Comparison of ENCODE assay signal across 8 cellular contexts in the genomic region with DNA sequence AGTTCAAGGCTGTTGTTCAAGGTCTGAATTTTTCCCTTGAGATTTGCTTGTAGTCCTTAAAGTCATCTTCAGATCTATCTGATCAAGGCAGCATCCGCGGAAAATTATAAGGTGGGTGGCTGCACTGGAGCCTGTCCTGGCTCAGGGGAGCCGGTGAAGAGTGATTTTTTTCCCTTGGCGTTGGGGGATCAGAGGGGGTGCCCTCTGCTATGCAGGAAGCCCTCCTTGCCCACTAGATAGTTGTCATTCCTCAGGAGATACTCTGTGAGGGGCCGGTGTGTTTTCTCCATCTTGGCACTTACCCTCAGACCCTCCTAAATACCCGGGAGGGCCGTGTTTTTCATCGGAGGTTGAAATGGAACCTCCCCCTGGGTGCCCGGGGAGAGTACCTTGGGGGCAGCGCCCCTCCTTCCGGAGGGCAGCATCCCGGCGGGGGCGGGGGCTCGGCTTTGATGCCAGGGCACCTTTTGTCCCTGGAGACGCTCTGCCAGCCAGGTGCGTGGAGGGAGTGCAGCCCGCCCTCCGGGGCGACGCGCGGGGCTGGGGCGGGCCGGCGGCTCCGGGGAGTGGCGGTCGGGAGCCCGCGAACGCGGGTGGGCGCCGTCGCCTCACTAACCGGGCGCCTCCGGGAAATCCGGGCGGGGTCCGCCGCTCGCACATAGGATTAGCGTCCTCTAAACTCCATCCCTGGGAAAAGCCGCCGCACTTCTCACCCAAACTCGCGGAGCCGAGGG. TPM values are rescaled to one million over a fixed set of nuclear protein-coding genes. Genes with fewer than 3 reads are reported as not detected.
DNase-seq lines count a peak whose midpoint lies in the region; ATAC-seq, FAIRE-seq and TF ChIP-seq lines count a peak whose summit lies in the region.
"Not testable (repeated sequence)": the region's sequence is repeated elsewhere in the genome, so short reads cannot be mapped to it uniquely, and the experiment has no call there.

No MANE protein-coding gene starts in this region.

- not testable (repeated sequence) for BruUV-seq in IMR-90 (replicated peaks; lab: Mats Ljungman, UMichigan); GM12878 (replicated peaks; lab: Mats Ljungman, UMichigan)

- POLR2A ChIA-PET in IMR-90 (lab: Charles Lee; ENCODE audit: unreplicated experiment); GM12878 (lab: Charles Lee): not testable (repeated sequence)

- H2BK120ac ChIP-seq in IMR-90 (ENCODE audit: low read depth, low read length): not testable (repeated sequence)

- peak overlapping the region; percentile 82 for H3K4me3 Mint-ChIP-seq in GM23338

- H3K79me1 ChIP-seq in IMR-90 (ENCODE audit: low read depth in 1 of 2, low read length in 2 of 2): peaks cover 4 to 18% of the 10 kb centered on the region in 2 experiments

- H3K4ac ChIP-seq in IMR-90 (ENCODE audit: low read depth, low read length): peak overlapping the region; percentile 50

- TF ChIP-seq EP300 in GM12878 (IDR thresholded peaks at IDR 0.05; ENCODE audit: borderline replicate concordance in 1 of 2, control insufficient read depth in 1 of 2, low read depth in 2 of 2, low read length in 2 of 2): not testable (repeated sequence)

- not testable (repeated sequence) for H3K9me3 Mint-ChIP-seq in GM23338

- 0% methylated on average over 3 of the region's 50 CpGs; no CpG with 5 or more reads in 1 of the 2 experiments for WGBS in IMR-90 (ENCODE audit: extremely low coverage in 2 of 2, insufficient read length in 1 of 2), 2 experiments
- WGBS in GM12878 (ENCODE audit: insufficient coverage, insufficient replicate concordance, low lambda C conversion rate, missing lambda C conversion rate): 16% methylated on average over 16 of the region's 50 CpGs
- WGBS in right cardiac atrium: 2% methylated on average over 50 of the region's 50 CpGs
- WGBS in thymus: 4% methylated on average over 50 of the region's 50 CpGs

- not testable (repeated sequence) for H3K9me1 ChIP-seq in IMR-90 (ENCODE audit: insufficient read depth, low read length)

- not testable (repeated sequence) for H3K56ac ChIP-seq in IMR-90 (ENCODE audit: extremely low read depth, insufficient read depth, low read length)

- not testable (repeated sequence) for TF ChIP-seq RAD21 in IMR-90 (IDR thresholded peaks at IDR 0.05; ENCODE audit: low read length); GM12878 (IDR thresholded peaks at IDR 0.05; ENCODE audit: insufficient read depth, low read depth, low read length)

- H3K4me1 Mint-ChIP-seq in GM23338: peaks cover 23% of the 10 kb centered on the region

- H4K5ac ChIP-seq in IMR-90 (ENCODE audit: low read depth, low read length): not testable (repeated sequence)

- H3K9me2 ChIP-seq in GM23338 (ENCODE audit: insufficient read depth): not testable (repeated sequence)

- in situ Hi-C loops in IMR-90 (cut with MboI; ENCODE audit: low sequenced_read_pairs); GM12878 (cut with MboI): not testable (repeated sequence)

- SMC1A ChIA-PET in GM12878 (lab: Charles Lee; ENCODE audit: uncharacterized antibody, unreplicated experiment): not testable (repeated sequence)

- peak overlapping the region; percentile 91 for H2BK5ac ChIP-seq in IMR-90 (ENCODE audit: low read depth, low read length, poor library complexity, severe bottlenecking)

- not testable (repeated sequence) for H2BK20ac ChIP-seq in IMR-90 (ENCODE audit: low read depth, low read length)

- peak overlapping the region; percentile 49 to 53; a peak in 2 of 4 replicates for H4K8ac ChIP-seq in IMR-90 (ENCODE audit: low read depth in 2 of 2, low read length in 2 of 2)

- not testable (repeated sequence) for TF ChIP-seq POLR2A in IMR-90 (IDR thresholded peaks at IDR 0.05; ENCODE audit: low read depth, low read length); GM12878 (IDR thresholded peaks at IDR 0.05; ENCODE audit: low read depth, low read length)

- not testable (repeated sequence) for H4K20me1 ChIP-seq in GM23338 (replicated peaks; ENCODE audit: insufficient read depth); IMR-90 (ENCODE audit: insufficient read depth, low read length); GM12878 (ENCODE audit: control insufficient read depth, insufficient read depth)

- not testable (repeated sequence) for H3K27me3 ChIP-seq in GM23338 (ENCODE audit: insufficient read depth); IMR-90 (ENCODE audit: control insufficient read depth, insufficient read depth, low read length); GM12878 (replicated peaks in 1 of 2; ENCODE audit: control insufficient read depth in 2 of 2, insufficient read depth in 2 of 2, low read length in 1 of 2); right cardiac atrium (ENCODE audit: control insufficient read depth, insufficient read depth); parathyroid adenoma (ENCODE audit: control insufficient read depth, insufficient read depth, low read length); thymus (ENCODE audit: control insufficient read depth, insufficient read depth)

- H3K23ac ChIP-seq in IMR-90 (ENCODE audit: low read depth, low read length): peak overlapping the region; percentile 66; the same call in 1 of the 2 replicates

- peak overlapping the region; percentile 59; the same call in 1 of the 2 replicates for H3K14ac ChIP-seq in IMR-90 (replicated peaks; ENCODE audit: low read depth, low read length)

- H2AK5ac ChIP-seq in IMR-90 (ENCODE audit: low read depth, low read length): peak overlapping the region; percentile 73; the same call in 1 of the 2 replicates

- H3K79me2 ChIP-seq in GM23338 (replicated peaks; ENCODE audit: insufficient read depth) (peaks cover 33% of the 10 kb centered on the region), GM12878 (ENCODE audit: control insufficient read depth, insufficient read depth, low read length) (peaks cover 31% of the 10 kb centered on the region), parathyroid adenoma (peaks cover 11% of the 10 kb centered on the region)

- peak; percentile 2; the same call in 2 of the 3 replicates for ATAC-seq in GM23338
- peak; percentile 5 for ATAC-seq in IMR-90 (ENCODE audit: low read depth)
- ATAC-seq in GM12878: peak; percentile 20
- peak; percentile 12 for ATAC-seq in right cardiac atrium

- not testable (repeated sequence) for TF ChIP-seq CTCF in GM23338 (conservative IDR thresholded peaks at IDR 0.05; ENCODE audit: low read depth in 2 of 2); IMR-90 (conservative IDR thresholded peaks at IDR 0.05; ENCODE audit: low read depth, low read length); WI38 (IDR thresholded peaks at IDR 0.05; ENCODE audit: low read depth, low read length); GM12878 (IDR thresholded peaks at IDR 0.05 in 2 of 3, conservative IDR thresholded peaks at IDR 0.05 in 1 of 3; ENCODE audit: control insufficient read depth in 2 of 3, extremely low read depth in 1 of 3, insufficient read depth in 1 of 3, low read depth in 3 of 3, low read length in 3 of 3); parathyroid adenoma (IDR thresholded peaks at IDR 0.05)

- not testable (repeated sequence) for H2AK9ac ChIP-seq in IMR-90 (replicated peaks; ENCODE audit: low read depth, low read length, poor library complexity)

- H3K27me3 Mint-ChIP-seq in GM23338 (ENCODE audit: insufficient read depth, low read depth, poor library complexity): not testable (repeated sequence)

- H3K9ac ChIP-seq in ES-I3 (ENCODE audit: low read depth, low read length): peak overlapping the region; percentile 62
- H3K9ac ChIP-seq in IMR-90 (ENCODE audit: low read depth, low read length): peak overlapping the region; percentile 76
- H3K9ac ChIP-seq in GM12878 (ENCODE audit: control insufficient read depth, insufficient read depth, low read length): peak overlapping the region; percentile 68
- H3K9ac ChIP-seq in parathyroid adenoma: not testable (repeated sequence)

- H3K4me1 ChIP-seq in ES-I3 (ENCODE audit: insufficient read depth, low read length): peaks cover 11% of the 10 kb centered on the region; the same call in 1 of the 2 replicates
- H3K4me1 ChIP-seq in GM23338 (ENCODE audit: insufficient read depth); IMR-90 (ENCODE audit: control insufficient read depth, insufficient read depth, low read length); GM12878 (ENCODE audit: control insufficient read depth, insufficient read depth, low read length); right cardiac atrium (ENCODE audit: control insufficient read depth, insufficient read depth, low read length); parathyroid adenoma; thymus (ENCODE audit: control insufficient read depth, insufficient read depth, low read length): not testable (repeated sequence)

- H3K4me2 ChIP-seq in GM23338: peak overlapping the region; percentile 85
- H3K4me2 ChIP-seq in IMR-90 (ENCODE audit: low read depth, low read length): peak overlapping the region; percentile 90
- peak overlapping the region; percentile 68 for H3K4me2 ChIP-seq in GM12878 (ENCODE audit: control insufficient read depth, insufficient read depth)
- H3K4me2 ChIP-seq in parathyroid adenoma (ENCODE audit: low read length): peak overlapping the region; percentile 72

- peak overlapping the region; percentile 89 for H3K4me3 ChIP-seq in GM23338
- H3K4me3 ChIP-seq in IMR-90 (ENCODE audit: insufficient read depth, low read depth, low read length): peak overlapping the region; percentile 63
- peak overlapping the region; percentile 66 for H3K4me3 ChIP-seq in WI38 (ENCODE audit: low read depth, low read length)
- peak overlapping the region; percentile 63 for H3K4me3 ChIP-seq in GM12878
- peak overlapping the region; percentile 91 for H3K4me3 ChIP-seq in right cardiac atrium (ENCODE audit: low read length)
- peak overlapping the region; percentile 52 for H3K4me3 ChIP-seq in parathyroid adenoma (ENCODE audit: low read depth, low read length)
- H3K4me3 ChIP-seq in thymus (ENCODE audit: low read length): peak overlapping the region; percentile 81

- not testable (repeated sequence) for H2AFZ ChIP-seq in GM23338; IMR-90 (replicated peaks; ENCODE audit: low read length, poor library complexity)
- H2AFZ ChIP-seq in GM12878 (ENCODE audit: control insufficient read depth, low read depth, low read length): peak overlapping the region; percentile 58
- peak overlapping the region; percentile 89 for H2AFZ ChIP-seq in parathyroid adenoma

- peak overlapping the region; percentile 80 for H3K27ac Mint-ChIP-seq in GM23338

- not testable (repeated sequence) for H2BK15ac ChIP-seq in IMR-90 (ENCODE audit: low read depth, low read length)

- dilution Hi-C loops in IMR-90 (cut with HindIII; ENCODE audit: low sequenced_read_pairs, unreplicated experiment): not testable (repeated sequence)

- H3K36me3 ChIP-seq in ES-I3 (ENCODE audit: insufficient read depth, low read length); GM23338 (ENCODE audit: insufficient read depth); IMR-90 (ENCODE audit: control insufficient read depth, insufficient read depth, low read length); GM12878 (ENCODE audit: control insufficient read depth in 2 of 2, insufficient read depth in 2 of 2, low read length in 1 of 2); parathyroid adenoma (ENCODE audit: control insufficient read depth, insufficient read depth, low read length); thymus (ENCODE audit: control insufficient read depth, insufficient read depth): not testable (repeated sequence)

- peaks cover 19% of the 10 kb centered on the region for H3K36me3 Mint-ChIP-seq in GM23338 (ENCODE audit: low read depth)

- H3K18ac ChIP-seq in IMR-90 (ENCODE audit: low read depth, low read length): not testable (repeated sequence)

- RAD21 ChIA-PET in GM12878 (lab: Charles Lee; ENCODE audit: unreplicated experiment): not testable (repeated sequence)

- DNase-seq in GM23338 (ENCODE audit: low spot score) (peak; percentile 27), right cardiac atrium (peak in 1 of 3 donors; percentile 32)
- DNase-seq in IMR-90; GM12878 (ENCODE audit: low read depth, low spot score): not testable (repeated sequence)

- not testable (repeated sequence) for H3K9me3 ChIP-seq in ES-I3 (ENCODE audit: control insufficient read depth, insufficient read depth, low read length); IMR-90 (ENCODE audit: control insufficient read depth, insufficient read depth, low read length); GM12878 (replicated peaks; ENCODE audit: control insufficient read depth, insufficient read depth, low read length); right cardiac atrium (ENCODE audit: control insufficient read depth, low read length); parathyroid adenoma (ENCODE audit: control insufficient read depth, low read length); thymus (ENCODE audit: control insufficient read depth)

- not testable (repeated sequence) for H3K27ac ChIP-seq in GM23338 (ENCODE audit: low read depth)
- H3K27ac ChIP-seq in IMR-90 (ENCODE audit: insufficient read depth, low read length): peak overlapping the region; percentile 81
- peak overlapping the region; percentile 33 for H3K27ac ChIP-seq in GM12878 (ENCODE audit: control insufficient read depth, insufficient read depth)
- peak overlapping the region; percentile 100 for H3K27ac ChIP-seq in right cardiac atrium (ENCODE audit: low read length)
- peak overlapping the region; percentile 59 for H3K27ac ChIP-seq in parathyroid adenoma
- peak overlapping the region; percentile 57 for H3K27ac ChIP-seq in thymus (ENCODE audit: low read depth)

- H4K91ac ChIP-seq in IMR-90 (ENCODE audit: insufficient read depth, low read depth, low read length): not testable (repeated sequence)

- FAIRE-seq in GM12878 (lab: Jason Lieb, UNC): peak; percentile 66

- intact Hi-C loops in IMR-90 (cut with micrococcal nuclease); right cardiac atrium (cut with DNase I): not testable (repeated sequence)
- intact Hi-C loops in GM12878 (cut with micrococcal nuclease; ENCODE audit: unreplicated experiment): loop anchor here (5.0 kb wide), 1 partner anchor 53 kb away; a partner anchor contains a TSS

- H3F3A ChIP-seq in GM23338 (replicated peaks; ENCODE audit: low read depth): not testable (repeated sequence)

- CTCF ChIA-PET in IMR-90 (lab: Yijun Ruan, JAX); GM12878 (lab: Yijun Ruan, JAX): not testable (repeated sequence)

RNA-seq across cellular contexts. Expression of a gene that starts 53.7 kb away (rescaled TPM):
- total RNA-seq in GM23338 (2014; rRNA removed; shearing (Covaris generic)): 48.3 and 72.0 TPM in 2 replicates
- polyA plus RNA-seq in GM23338 (2016; fragmentation: Nextera tagmentation; extraction: Ambion mirVana) (21.2 and 24.0 TPM in 2 replicates), IMR-90 (2012; rRNA removed) (14.1 and 18.0 TPM in 2 replicates), GM12878 (2011; rRNA removed) (36.4 and 37.8 TPM in 2 replicates), GM12878 (2014; fragmentation: Illumina TruSeq; extraction: Trizol) (36.6 and 51.7 TPM in 2 replicates), GM12878 (2014; fragmentation: Nextera tagmentation; extraction: Ambion mirVana) (10 to 100 TPM; 40.5 to 48.4 TPM), GM12878 (2014; rRNA removed) (18.9 and 20.7 TPM in 2 replicates), GM12878 (2016; fragmentation: Nextera tagmentation; extraction: Ambion mirVana) (10 to 100 TPM; 43.4 to 43.5 TPM), right cardiac atrium (11.7 TPM), thymus (11.6 TPM)
- total RNA-seq in IMR-90 (2012; rRNA removed) (34.2 and 45.8 TPM in 2 replicates), GM12878 (2014; rRNA removed) (26.8 and 29.4 TPM in 2 replicates), GM12878 (2014; rRNA removed; fragmentation: Illumina TruSeq; extraction: Trizol) (35.3 and 36.9 TPM in 2 replicates), GM12878 (2021) (27.7 and 28.1 TPM in 2 replicates), right cardiac atrium (10 to 100 TPM; 17.6 to 23.1 (median 20.5) TPM)
- 7.1 and 7.9 TPM in 2 replicates for polyA plus RNA-seq in IMR-90 (2012; cell fraction: cytosol; rRNA removed)
- 6.4 and 18.4 TPM in 2 replicates for polyA plus RNA-seq in IMR-90 (2012; cell fraction: nucleus; rRNA removed; ENCODE audit: low replicate concordance)
- 56.9 and 63.6 TPM in 2 replicates for total RNA-seq in GM12878 (2013; cell fraction: nucleolus; rRNA removed)
- polyA plus RNA-seq in GM12878 (2011; ENCODE audit: low read depth): 14.2 TPM
- 19.7 and 23.3 TPM in 2 replicates for polyA plus RNA-seq in GM12878 (2011; cell fraction: cytosol; rRNA removed)
- polyA plus RNA-seq in GM12878 (2011; cell fraction: nucleus; rRNA removed): 13.0 and 13.3 TPM in 2 replicates
- 12.6 and 13.7 TPM in 2 replicates for polyA plus RNA-seq in GM12878 (2012)
- 36.3 and 48.1 TPM in 2 replicates for polyA minus RNA-seq in GM12878 (2011; rRNA and poly(A)+ RNA removed)
- polyA minus RNA-seq in GM12878 (2011; cell fraction: cytosol; rRNA and poly(A)+ RNA removed): 13.0 and 15.1 TPM in 2 replicates
- 18.3 and 38.9 TPM in 2 replicates for polyA minus RNA-seq in GM12878 (2011; cell fraction: nucleus; rRNA and poly(A)+ RNA removed)
